Comparison of ENCODE assay signal across 12 cellular contexts in the genomic region with DNA sequence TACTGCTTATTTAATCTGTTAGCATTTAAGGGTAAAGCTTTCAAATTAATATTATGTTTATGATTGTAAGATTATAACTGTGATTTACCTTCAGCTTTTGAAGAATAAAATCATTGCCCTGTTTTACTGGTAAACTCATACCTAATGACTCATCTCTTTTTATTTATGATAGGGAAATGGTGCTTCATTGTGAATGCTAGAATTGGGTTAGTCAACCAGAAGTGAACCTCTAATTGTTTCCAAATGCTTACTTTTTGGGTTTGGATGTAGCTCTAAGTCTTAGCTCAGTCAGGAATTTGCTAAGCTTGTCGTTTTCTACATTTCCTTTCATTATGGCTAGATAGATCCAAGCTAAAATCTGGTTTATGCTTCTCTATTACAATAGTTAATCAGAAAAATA. TPM values are rescaled to one million over a fixed set of nuclear protein-coding genes. Genes with fewer than 3 reads are reported as not detected.
A peak's percentile ranks its signal among the peaks of the same experiment; 100 is the strongest.
DNase-seq lines count a peak whose midpoint lies in the region; ATAC-seq and TF ChIP-seq lines count a peak whose summit lies in the region.
"Had no signal": no experiment of that assay in that cellular context is flagged by ENCODE, and none has a peak within 500 bp of the region (broad histone marks: within the 10 kb centered on the region; RNA-seq: fewer than 3 reads in every experiment).

No MANE protein-coding gene starts in this region.

- H3K9me3 ChIP-seq in PC-3 (ENCODE audit: low read length), result no peaks in the 10 kb centered on the region
- H3K9me3 ChIP-seq: gastrocnemius medialis, sigmoid colon had no signal

- H3K9me2 ChIP-seq in PC-3 (replicated peaks; ENCODE audit: low read length), result no peaks in the 10 kb centered on the region

- H4K20me1 ChIP-seq in PC-3 (ENCODE audit: low read length), result peaks cover 8% of the 10 kb centered on the region; the same call in 1 of the 2 replicates

- H3K36me3 ChIP-seq in PC-3 (ENCODE audit: low read depth, low read length), result peaks cover 17% of the 10 kb centered on the region

- BruUV-seq in PC-3 (replicated peaks; lab: Mats Ljungman, UMichigan), result no TSS peak

- POLR2A ChIA-PET in PC-3 (lab: Charles Lee; ENCODE audit: unreplicated experiment), result no interaction called here

- no peak for TF ChIP-seq POLR2A in GM18505 (IDR thresholded peaks at IDR 0.05; ENCODE audit: borderline replicate concordance, extremely low read depth, insufficient read depth, insufficient read length)

- no peak overlapping the region for H2AFZ ChIP-seq in PC-3 (ENCODE audit: low read length)

- H3K4me2 ChIP-seq in PC-3 (ENCODE audit: low read length), result peak overlapping the region; percentile 29; the same call in 1 of the 2 replicates

- ATAC-seq in activated CD4-positive, CD25-positive, alpha-beta regulatory T cell treated with anti-CD3 and anti-CD28 coated beads, Interleukin-2, amount 50 U/mL, for 24 hours, result peak; percentile 40 to 47
- ATAC-seq in PC-3 (peak; percentile 81), GM18505 (IDR thresholded peaks at IDR 0.05; ENCODE audit: unreplicated experiment) (no peak)
- ATAC-seq: gastrocnemius medialis had no signal

- peaks cover 11% of the 10 kb centered on the region for H3K4me1 ChIP-seq in PC-3 (ENCODE audit: insufficient read depth, low read length)
- H3K4me1 ChIP-seq: gastrocnemius medialis had no signal

- intact Hi-C loops in PC-3 (cut with micrococcal nuclease), result loop anchor here (1.0 kb wide), 1 partner anchor 333 kb away; no protein-coding TSS in a partner anchor

- H3F3A ChIP-seq in PC-3 (ENCODE audit: low read length, unreplicated experiment), result peaks cover 9% of the 10 kb centered on the region

- H3K79me2 ChIP-seq in PC-3 (ENCODE audit: low read length), result 0 out of 2 replicates have a peak, but pooled peaks cover 3% of the 10 kb centered on the region

- H3K27ac ChIP-seq in PC-3 (ENCODE audit: low read length), result peak overlapping the region; percentile 20
- H3K27ac ChIP-seq: gastrocnemius medialis, sigmoid colon had no signal

- no peak for TF ChIP-seq CTCF in PC-3 (conservative IDR thresholded peaks at IDR 0.05; ENCODE audit: low read depth, low read length)

- H3K9ac ChIP-seq in PC-3 (ENCODE audit: low read length), result no peak overlapping the region

- H3K27me3 ChIP-seq in PC-3 (ENCODE audit: low read length), result no peaks in the 10 kb centered on the region
- H3K27me3 ChIP-seq: gastrocnemius medialis, sigmoid colon had no signal

- H3K4me3 ChIP-seq in PC-3 (ENCODE audit: low read length), result no peak overlapping the region
- H3K4me3 ChIP-seq: gastrocnemius medialis, sigmoid colon had no signal

- DNase-seq in activated CD4-positive, CD25-positive, alpha-beta regulatory T cell treated with anti-CD3 and anti-CD28 coated beads, Interleukin-2, amount 50 U/mL, for 72 hours, result no peak
- DNase-seq in PC-3, result peak; percentile 66
- peak; percentile 35 for DNase-seq in epidermal melanocyte (ENCODE audit: insufficient read length, low spot score)
- peak; percentile 65 for DNase-seq in renal cortical epithelial cell (ENCODE audit: low read depth)
- no peak for DNase-seq in stimulated activated naive CD4-positive, alpha-beta T cell (lab: John Stamatoyannopoulos, UW)
- no peak for DNase-seq in activated CD4-positive, alpha-beta T cell treated with anti-CD3 and anti-CD28 coated beads, Interleukin-2, amount 50 U/mL, for 4 hours
- DNase-seq: activated B cell treated with CpG ODN at 0.5 μM for 24 hours, gastrocnemius medialis, NCI-H2081, sigmoid colon had no signal

- CTCF ChIA-PET in PC-3 (lab: Charles Lee), result no interaction called here

RNA-seq across cellular contexts. Expression of gene SLC30A7, which starts 59.4 kb away (rescaled TPM):
- total RNA-seq in PC-3 (2014; rRNA removed) (20.4 and 24.0 TPM in 2 replicates), renal cortical epithelial cell (38.0 and 41.0 TPM in 2 replicates)

Comparison
In these comparisons a context has a peak if more than half of its experiments do, and no peak if none do; other contexts are left out.
1. DNase-seq: peak in PC-3 (single experiment), epidermal melanocyte (single experiment) and renal cortical epithelial cell (single experiment); none in activated CD4-positive, CD25-positive, alpha-beta regulatory T cell treated with anti-CD3 and anti-CD28 coated beads, Interleukin-2, amount 50 U/mL, for 72 hours (single experiment), stimulated activated naive CD4-positive, alpha-beta T cell (0 of 6) and activated CD4-positive, alpha-beta T cell treated with anti-CD3 and anti-CD28 coated beads, Interleukin-2, amount 50 U/mL, for 4 hours (0 of 2).